Comparison of ENCODE assay signal across 12 cellular contexts in genomic region chr6:131597448-131597847, GRCh38. TPM values are rescaled to one million over a fixed set of nuclear protein-coding genes. Genes with fewer than 3 reads are reported as not detected.
DNase-seq lines count a peak whose midpoint lies in the region; ATAC-seq, FAIRE-seq and TF ChIP-seq lines count a peak whose summit lies in the region.
"Had no signal": no experiment of that assay in that cellular context is flagged by ENCODE, and none has a peak within 500 bp of the region (broad histone marks: within the 10 kb centered on the region; RNA-seq: fewer than 3 reads in every experiment).

No MANE protein-coding gene starts in this region.

- peak overlapping the region in 2 of 10 donors; percentile 15 to 68 for H3K27ac Mint-ChIP-seq in naive thymus-derived CD8-positive, alpha-beta T cell

- TF ChIP-seq CTCF in GM06990 (IDR thresholded peaks at IDR 0.05; ENCODE audit: insufficient read depth, low read length, poor library complexity, severe bottlenecking) (peak; percentile 34), Loucy (conservative IDR thresholded peaks at IDR 0.05; ENCODE audit: low read length) (peak; percentile 55), bronchial epithelial cell (IDR thresholded peaks at IDR 0.05; ENCODE audit: insufficient read depth, low read length, severe bottlenecking) (peak; percentile 15), uterus (IDR thresholded peaks at IDR 0.05) (no peak), mucosa of descending colon (IDR thresholded peaks at IDR 0.05) (no peak)

- no peak overlapping the region for H3K27ac ChIP-seq in uterus
- H3K27ac ChIP-seq: coronary artery, thoracic aorta had no signal

- DNase-seq in GM06990 (ENCODE audit: extremely low read depth, insufficient read length) = no peak
- DNase-seq in bronchial epithelial cell (ENCODE audit: low read depth) = peak; percentile 7
- peak in 3 of 10 donors; percentile 12 to 29 (median 22) for DNase-seq in naive thymus-derived CD8-positive, alpha-beta T cell
- no peak for DNase-seq in retina
- no peak for DNase-seq in uterus
- no peak for DNase-seq in SHP77 treated with DMSO at 0.1 percent for 48 hours (lab: John Stamatoyannopoulos, UW)
- DNase-seq in mucosa of descending colon = no peak
- DNase-seq: activated CD4-positive, alpha-beta T cell treated with anti-CD3 and anti-CD28 coated beads for 4 hours; NCI-H524 treated with DMSO at 0.1 percent for 48 hours had no signal

- H3K27me3 ChIP-seq in GM06990 (replicated peaks; ENCODE audit: control insufficient read depth, insufficient read depth, low read length) = no peaks in the 10 kb centered on the region
- no peaks in the 10 kb centered on the region for H3K27me3 ChIP-seq in Loucy (ENCODE audit: insufficient read depth, low read length, poor library complexity, severe bottlenecking)
- H3K27me3 ChIP-seq in bronchial epithelial cell (ENCODE audit: control insufficient read depth, insufficient read depth, low read length) = no peaks in the 10 kb centered on the region
- H3K27me3 ChIP-seq in uterus = no peaks in the 10 kb centered on the region

- H3K9ac ChIP-seq in Loucy (ENCODE audit: low read depth, low read length, poor library complexity, severe bottlenecking) = no peak overlapping the region

- H3K4me1 ChIP-seq in Loucy (ENCODE audit: insufficient read depth, low read length, poor library complexity, severe bottlenecking) = no peaks in the 10 kb centered on the region
- no peaks in the 10 kb centered on the region for H3K4me1 ChIP-seq in uterus
- no peaks in the 10 kb centered on the region for H3K4me1 ChIP-seq in mucosa of descending colon (ENCODE audit: low read depth)

- H3K9me3 ChIP-seq in Loucy (ENCODE audit: insufficient read depth, low read depth, low read length) (no peaks in the 10 kb centered on the region), uterus (no peaks in the 10 kb centered on the region), mucosa of descending colon (no peaks in the 10 kb centered on the region)
- H3K9me3 ChIP-seq: thoracic aorta had no signal

- no peak overlapping the region for H2AFZ ChIP-seq in Loucy (ENCODE audit: low read length)

- no peak for TF ChIP-seq POLR2A in uterus (IDR thresholded peaks at IDR 0.05)

- intact Hi-C loops in uterus (cut with DNase I; ENCODE audit: low total_unique reads) (no loop called here), mucosa of descending colon (cut with DNase I, micrococcal nuclease) (no loop called here)

- H3F3A ChIP-seq in Loucy (ENCODE audit: low read depth) = no peaks in the 10 kb centered on the region

- H3K4me3 Mint-ChIP-seq in naive thymus-derived CD8-positive, alpha-beta T cell = no peak overlapping the region

- H3K9me2 ChIP-seq in Loucy (replicated peaks; ENCODE audit: low read depth, low read length) = no peaks in the 10 kb centered on the region

- H3K4me2 ChIP-seq in Loucy (ENCODE audit: low read depth, low read length, poor library complexity, severe bottlenecking) = no peak overlapping the region

- peaks cover 5% of the 10 kb centered on the region for H3K36me3 ChIP-seq in GM06990 (ENCODE audit: control insufficient read depth, insufficient read depth, low read length)
- peaks cover 83% of the 10 kb centered on the region for H3K36me3 ChIP-seq in Loucy (ENCODE audit: insufficient read depth, low read length)
- H3K36me3 ChIP-seq in bronchial epithelial cell (ENCODE audit: control insufficient read depth, insufficient read depth, low read length) = peaks cover 12% of the 10 kb centered on the region
- H3K36me3 ChIP-seq in uterus = no peaks in the 10 kb centered on the region
- H3K36me3 ChIP-seq in mucosa of descending colon (ENCODE audit: low read depth) = peaks cover 25% of the 10 kb centered on the region

- H3K4me3 ChIP-seq in GM06990 (replicated peaks; ENCODE audit: low read depth, low read length) = no peak overlapping the region
- no peak overlapping the region for H3K4me3 ChIP-seq in Loucy (ENCODE audit: low read length, poor library complexity, severe bottlenecking)
- H3K4me3 ChIP-seq in bronchial epithelial cell (ENCODE audit: low read depth, low read length) = no peak overlapping the region
- no peak overlapping the region for H3K4me3 ChIP-seq in uterus
- H3K4me3 ChIP-seq in mucosa of descending colon = no peak overlapping the region
- H3K4me3 ChIP-seq: coronary artery, thoracic aorta had no signal

- no peaks in the 10 kb centered on the region for H3K9me3 Mint-ChIP-seq in naive thymus-derived CD8-positive, alpha-beta T cell

- no peaks in the 10 kb centered on the region for H3K79me2 ChIP-seq in Loucy (ENCODE audit: insufficient read depth, low read length)

- no peaks in the 10 kb centered on the region for H4K20me1 ChIP-seq in Loucy (ENCODE audit: insufficient read depth, low read length, poor library complexity, severe bottlenecking)

- POLR2A ChIA-PET in naive thymus-derived CD8-positive, alpha-beta T cell (lab: Charles Lee) = no interaction called here

- no peaks in the 10 kb centered on the region for H3K27me3 Mint-ChIP-seq in naive thymus-derived CD8-positive, alpha-beta T cell

- no peak for FAIRE-seq in bronchial epithelial cell (lab: Jason Lieb, UNC)

- H3K4me1 Mint-ChIP-seq in naive thymus-derived CD8-positive, alpha-beta T cell = peaks cover 0 to 4% (median 1%) of the 10 kb centered on the region in 4 donors

- H3K36me3 Mint-ChIP-seq in naive thymus-derived CD8-positive, alpha-beta T cell = peaks cover 5 to 83% (median 39%) of the 10 kb centered on the region in 3 donors

- peak; percentile 37 to 42 for ATAC-seq in naive thymus-derived CD8-positive, alpha-beta T cell
- no peak for ATAC-seq in mucosa of descending colon

RNA-seq across cellular contexts. Expression of gene ARG1, which starts 24.4 kb away (rescaled TPM):
- total RNA-seq in bronchial epithelial cell (not detected in 2 replicates), uterus (1 to 10 TPM in 1 of 4 donors, under 1 TPM in 1, not detected in 2; 0.58 to 1.3 TPM), mucosa of descending colon (1 to 10 TPM in 1 of 3 donors, not detected in 2; 1.1 TPM)
- total RNA-seq in naive thymus-derived CD8-positive, alpha-beta T cell = not detected
- polyA plus RNA-seq in naive thymus-derived CD8-positive, alpha-beta T cell = not detected

RNA-seq across cellular contexts. Expression of gene MED23, which starts 30.6 kb away (rescaled TPM):
- total RNA-seq in bronchial epithelial cell (19.5 and 20.1 TPM in 2 replicates), uterus (10 to 100 TPM; 22.0 to 68.8 (median 35.9) TPM), mucosa of descending colon (10 to 100 TPM; 25.8 to 40.6 (median 28.2) TPM)
- total RNA-seq in naive thymus-derived CD8-positive, alpha-beta T cell = 10 to 100 TPM; 53.0 to 56.2 TPM
- polyA plus RNA-seq in naive thymus-derived CD8-positive, alpha-beta T cell = 10 to 100 TPM in 2 of 3 donors, 1 to 10 TPM in 1; 8.6 to 13.4 (median 10.4) TPM

RNA-seq across cellular contexts. Expression of gene ENPP3, which starts 39.7 kb away (rescaled TPM):
- total RNA-seq in bronchial epithelial cell (not detected in 2 replicates), uterus (1 to 10 TPM in 3 of 4 donors, under 1 TPM in 1; 0.40 to 7.2 (median 4.2) TPM), mucosa of descending colon (10 to 100 TPM in 2 of 3 donors, 1 to 10 TPM in 1; 6.6 to 22.8 (median 19.5) TPM)
- under 1 TPM; 0.25 to 0.44 TPM for total RNA-seq in naive thymus-derived CD8-positive, alpha-beta T cell
- polyA plus RNA-seq in naive thymus-derived CD8-positive, alpha-beta T cell = under 1 TPM in 2 of 3 donors, not detected in 1; 0.11 to 0.16 TPM

Comparison
In these comparisons a context has a peak if more than half of its experiments do, and no peak if none do; other contexts are left out.
1. CTCF ChIP-seq: peak in GM06990 (single experiment), Loucy (single experiment) and bronchial epithelial cell (single experiment); none in uterus (0 of 4) and mucosa of descending colon (single experiment).